Comparison of ENCODE assay signal across 13 cellular contexts in the genomic region with DNA sequence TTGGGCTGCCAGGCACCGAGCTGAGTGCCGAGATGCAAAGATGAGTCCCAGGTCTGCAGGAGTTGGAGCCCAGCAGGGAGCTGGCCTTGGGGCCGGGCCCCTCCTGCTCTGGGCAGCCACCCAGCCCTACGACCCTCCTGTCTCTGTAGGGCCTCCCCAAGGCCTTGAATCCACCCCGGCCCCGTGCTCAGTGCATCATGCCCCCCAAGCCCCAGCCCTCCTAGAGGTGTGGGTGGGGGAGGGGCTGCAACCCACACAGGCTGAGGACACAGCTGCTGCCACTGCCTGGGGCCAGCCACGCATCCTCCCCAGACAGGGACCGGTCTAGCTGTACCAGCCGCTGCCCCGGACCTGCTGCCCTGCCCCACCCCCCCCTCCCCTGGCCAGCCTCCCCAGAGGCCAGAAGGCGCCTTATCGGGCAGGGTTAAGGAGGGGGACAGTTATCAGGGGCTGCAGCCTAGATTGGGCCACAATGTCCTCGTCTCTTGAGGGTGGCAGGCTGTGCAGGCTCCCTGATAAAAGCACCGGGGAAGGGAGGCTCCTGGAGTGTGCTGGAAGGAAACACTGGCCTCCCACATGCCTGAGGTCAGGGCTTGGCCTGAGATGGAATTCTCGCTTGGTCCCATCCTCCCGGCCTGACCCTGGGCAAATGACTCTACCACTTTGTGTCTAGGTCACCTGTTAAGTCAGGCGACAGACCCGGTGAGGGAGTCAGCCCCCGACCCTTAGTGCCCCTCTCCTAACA. TPM values are rescaled to one million over a fixed set of nuclear protein-coding genes. Genes with fewer than 3 reads are reported as not detected.
DNase-seq lines count a peak whose midpoint lies in the region; ATAC-seq and TF ChIP-seq lines count a peak whose summit lies in the region.
"Had no signal": no experiment of that assay in that cellular context is flagged by ENCODE, and none has a peak within 500 bp of the region (broad histone marks: within the 10 kb centered on the region; RNA-seq: fewer than 3 reads in every experiment).

No MANE protein-coding gene starts in this region.

- H3K9me3 ChIP-seq in MG63: no peaks in the 10 kb centered on the region
- no peaks in the 10 kb centered on the region for H3K9me3 ChIP-seq in lower lobe of right lung

- peak; percentile 30 for TF ChIP-seq POLR2A in erythroblast (IDR thresholded peaks at IDR 0.05; ENCODE audit: low read length)

- H3K27me3 ChIP-seq in MG63 (no peaks in the 10 kb centered on the region), lower lobe of right lung (ENCODE audit: low read depth) (no peaks in the 10 kb centered on the region)

- H3K4me3 ChIP-seq in MG63 (no peak overlapping the region), lower lobe of right lung (no peak overlapping the region)

- H3K27ac ChIP-seq in lower lobe of right lung: no peak overlapping the region
- H3K27ac ChIP-seq: foreskin keratinocyte had no signal

- intact Hi-C loops in lower lobe of right lung (cut with DNase I): no loop called here

- H3K4me1 ChIP-seq in lower lobe of right lung: peaks cover 41% of the 10 kb centered on the region
- H3K4me1 ChIP-seq: foreskin keratinocyte had no signal

- peak; percentile 36 for DNase-seq in MG63
- DNase-seq in erythroblast (lab: John Stamatoyannopoulos, UW): peak; percentile 90 to 97
- DNase-seq in retina: peak; percentile 52
- DNase-seq in middle frontal gyrus (ENCODE audit: extremely low spot score, low spot score): no peak
- no peak for DNase-seq in lower lobe of right lung
- DNase-seq: activated CD4-positive, alpha-beta T cell treated with anti-CD3 and anti-CD28 coated beads for 4 hours; activated gamma-delta T cell treated with Interleukin-2 at 50 U/mL for 16 hours; foreskin keratinocyte; NCI-H345; SIG-M5 had no signal

- ATAC-seq in lower lobe of right lung (no peak), GM21576 (IDR thresholded peaks at IDR 0.05; ENCODE audit: unreplicated experiment) (no peak)
- ATAC-seq: foreskin keratinocyte had no signal

- H3K36me3 ChIP-seq in MG63 (peaks cover 5% of the 10 kb centered on the region), lower lobe of right lung (peaks cover 11% of the 10 kb centered on the region)

- no peak for TF ChIP-seq CTCF in lower lobe of right lung (IDR thresholded peaks at IDR 0.05)

RNA-seq across cellular contexts. Expression of a gene that starts 2.1 kb away (rescaled TPM):
- not detected in 2 replicates for total RNA-seq in MG63 (2014; rRNA removed; shearing (Covaris generic); ENCODE audit: low replicate concordance)
- total RNA-seq in lower lobe of right lung: 8.5 TPM
- total RNA-seq: MCF 10A had no signal

RNA-seq across cellular contexts. Expression of a gene that starts 21.6 kb away (rescaled TPM):
- total RNA-seq in MG63 (2014; rRNA removed; shearing (Covaris generic); ENCODE audit: low replicate concordance): 52.4 and 71.1 TPM in 2 replicates
- total RNA-seq in lower lobe of right lung: 34.4 TPM

RNA-seq across cellular contexts. Expression of a gene that starts 22.4 kb away (rescaled TPM):
- not detected in 2 replicates for total RNA-seq in MG63 (2014; rRNA removed; shearing (Covaris generic); ENCODE audit: low replicate concordance)
- not detected for total RNA-seq in lower lobe of right lung
- total RNA-seq: foreskin keratinocyte, left lobe of liver, MCF 10A had no signal

Comparison
In these comparisons a context has a peak if more than half of its experiments do, and no peak if none do; other contexts are left out.
1. DNase-seq: peak in MG63 (single experiment), erythroblast (2 of 2) and retina (single experiment); none in middle frontal gyrus (single experiment) and lower lobe of right lung (single experiment).